32 cellular contexts compared by ENCODE assay signal in the genomic region with DNA sequence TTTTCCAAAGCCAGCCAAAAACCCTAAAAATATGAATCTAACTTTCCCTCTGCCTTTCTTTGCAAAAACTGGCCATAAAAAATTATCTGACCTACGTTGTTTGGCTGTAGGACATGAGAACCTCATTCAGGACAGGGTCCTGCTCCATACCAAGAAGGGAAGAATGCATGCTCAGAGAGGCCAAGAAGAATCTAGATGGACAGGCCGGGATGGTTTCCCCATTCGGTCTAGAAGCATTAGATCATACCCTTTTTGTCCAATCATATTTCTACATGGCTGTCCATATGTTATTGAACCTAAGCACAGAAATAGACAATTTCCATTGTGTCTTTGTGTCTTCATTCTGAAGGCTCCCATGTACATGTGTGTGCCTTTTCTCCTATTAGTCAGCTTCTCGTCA.
"Had no signal": no experiment of that assay in that cellular context is flagged by ENCODE, and none has a peak within 500 bp of the region (broad histone marks: within the 10 kb centered on the region; RNA-seq: fewer than 3 reads in every experiment).

No MANE protein-coding gene starts in this region.

- H3K4me3 ChIP-seq: adrenal gland, ascending aorta, body of pancreas, breast epithelium, cardiac muscle cell had no signal

- H3K27ac ChIP-seq: adrenal gland, ascending aorta, body of pancreas, brain microvascular endothelial cell, breast epithelium, cardiac muscle cell had no signal

- H3K4me1 ChIP-seq: adrenal gland, ascending aorta, body of pancreas, breast epithelium had no signal

- H3K36me3 ChIP-seq: adrenal gland, ascending aorta, brain microvascular endothelial cell, breast epithelium, cardiac muscle cell had no signal

- DNase-seq: activated effector memory CD4-positive, alpha-beta T cell treated with anti-CD3 and anti-CD28 coated beads, Interleukin-2, amount 50 U/mL, for 16 hours; activated effector memory CD4-positive, alpha-beta T cell treated with Interleukin-2 at 50 U/mL for 16 hours; activated gamma-delta T cell; activated gamma-delta T cell treated with Interleukin-2 at 50 U/mL for 16 hours; activated naive CD4-positive, alpha-beta T cell; activated naive CD4-positive, alpha-beta T cell treated with anti-CD3 and anti-CD28 coated beads for 36 hours; activated naive CD4-positive, alpha-beta T cell treated with anti-CD3 and anti-CD28 coated beads, Interleukin-2, amount 10 ng/mL, durations not matched to agents 7 days and 5 days; activated naive CD4-positive, alpha-beta T cell treated with anti-CD3 and anti-CD28 coated beads, Interleukin-2, amount 50 U/mL, for 16 hours; activated naive CD4-positive, alpha-beta T cell treated with Interleukin-2 at 50 U/mL for 16 hours; activated naive CD8-positive, alpha-beta T cell treated with anti-CD3 and anti-CD28 coated beads for 36 hours; activated naive CD8-positive, alpha-beta T cell treated with anti-CD3 and anti-CD28 coated beads, Interleukin-2, amount 10 ng/mL, durations not matched to agents 7 days and 5 days; activated naive CD8-positive, alpha-beta T cell treated with anti-CD3 and anti-CD28 coated beads, Interleukin-2, amount 50 U/mL, for 24 hours; activated T-cell treated with anti-CD3 and anti-CD28 coated beads, Interleukin-2, amount 50 U/mL, for 1 hour; activated T-cell treated with anti-CD3 and anti-CD28 coated beads, Interleukin-2, amount 50 U/mL, for 24 hours; activated T-cell treated with anti-CD3 and anti-CD28 coated beads, Interleukin-2, amount 50 U/mL, for 4 hours; activated T-cell treated with anti-CD3 and anti-CD28 coated beads, Interleukin-2, amount 50 U/mL, for 48 hours; activated T-cell treated with anti-CD3 and anti-CD28 coated beads, Interleukin-2, amount 50 U/mL, for 72 hours; adrenal gland; amniotic stem cell; amygdala; anterior cingulate cortex; aorta; body of pancreas; brain microvascular endothelial cell; caudate nucleus; central memory CD4-positive, alpha-beta T cell; cerebellar nuclear complex had no signal

- H3K27me3 ChIP-seq: adrenal gland, ascending aorta, body of pancreas, brain microvascular endothelial cell, breast epithelium, cardiac muscle cell had no signal

- H3K9me3 ChIP-seq: adrenal gland, ascending aorta, body of pancreas, breast epithelium had no signal

- FAIRE-seq: astrocyte, bronchial epithelial cell had no signal
